1 cellular context compared by ENCODE assay signal in the genomic region with DNA sequence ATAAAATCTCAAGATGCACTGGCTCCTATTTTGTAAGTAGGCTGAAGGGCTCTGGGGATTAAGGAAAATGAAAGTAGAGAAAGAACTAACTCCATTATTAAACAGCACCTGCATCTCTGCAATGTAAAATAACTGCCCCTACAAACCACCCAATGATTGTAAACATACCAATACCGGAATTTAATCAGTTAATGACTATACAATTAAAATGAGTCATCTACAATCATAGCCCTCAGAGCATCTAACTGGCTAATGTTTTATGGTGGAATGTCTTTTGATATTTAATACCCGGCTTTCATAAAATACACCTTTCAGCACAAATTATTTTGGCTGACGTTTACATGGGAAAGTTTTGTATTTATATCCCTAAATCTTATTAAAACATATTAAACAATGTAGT.
TF ChIP-seq lines count a peak whose summit lies in the region.

No MANE protein-coding gene starts in this region.

TF ChIP-seq in SK-N-SH treated with all-trans-retinoic acid at 6 μM for 48 hours, 23 proteins besides CTCF, POLR2A, EP300 and RAD21 (continued from another document):
- TF ChIP-seq, protein P1, sequence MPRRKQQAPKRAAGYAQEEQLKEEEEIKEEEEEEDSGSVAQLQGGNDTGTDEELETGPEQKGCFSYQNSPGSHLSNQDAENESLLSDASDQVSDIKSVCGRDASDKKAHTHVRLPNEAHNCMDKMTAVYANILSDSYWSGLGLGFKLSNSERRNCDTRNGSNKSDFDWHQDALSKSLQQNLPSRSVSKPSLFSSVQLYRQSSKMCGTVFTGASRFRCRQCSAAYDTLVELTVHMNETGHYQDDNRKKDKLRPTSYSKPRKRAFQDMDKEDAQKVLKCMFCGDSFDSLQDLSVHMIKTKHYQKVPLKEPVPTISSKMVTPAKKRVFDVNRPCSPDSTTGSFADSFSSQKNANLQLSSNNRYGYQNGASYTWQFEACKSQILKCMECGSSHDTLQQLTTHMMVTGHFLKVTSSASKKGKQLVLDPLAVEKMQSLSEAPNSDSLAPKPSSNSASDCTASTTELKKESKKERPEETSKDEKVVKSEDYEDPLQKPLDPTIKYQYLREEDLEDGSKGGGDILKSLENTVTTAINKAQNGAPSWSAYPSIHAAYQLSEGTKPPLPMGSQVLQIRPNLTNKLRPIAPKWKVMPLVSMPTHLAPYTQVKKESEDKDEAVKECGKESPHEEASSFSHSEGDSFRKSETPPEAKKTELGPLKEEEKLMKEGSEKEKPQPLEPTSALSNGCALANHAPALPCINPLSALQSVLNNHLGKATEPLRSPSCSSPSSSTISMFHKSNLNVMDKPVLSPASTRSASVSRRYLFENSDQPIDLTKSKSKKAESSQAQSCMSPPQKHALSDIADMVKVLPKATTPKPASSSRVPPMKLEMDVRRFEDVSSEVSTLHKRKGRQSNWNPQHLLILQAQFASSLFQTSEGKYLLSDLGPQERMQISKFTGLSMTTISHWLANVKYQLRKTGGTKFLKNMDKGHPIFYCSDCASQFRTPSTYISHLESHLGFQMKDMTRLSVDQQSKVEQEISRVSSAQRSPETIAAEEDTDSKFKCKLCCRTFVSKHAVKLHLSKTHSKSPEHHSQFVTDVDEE (CRISPR knock-in tag; IDR thresholded peaks at IDR 0.05) = no peak
- TF ChIP-seq ZFP3 (CRISPR knock-in tag; IDR thresholded peaks at IDR 0.05) = no peak
- TF ChIP-seq TOX (CRISPR knock-in tag; IDR thresholded peaks at IDR 0.05; ENCODE audit: borderline replicate concordance) = no peak
- TF ChIP-seq, protein P2, sequence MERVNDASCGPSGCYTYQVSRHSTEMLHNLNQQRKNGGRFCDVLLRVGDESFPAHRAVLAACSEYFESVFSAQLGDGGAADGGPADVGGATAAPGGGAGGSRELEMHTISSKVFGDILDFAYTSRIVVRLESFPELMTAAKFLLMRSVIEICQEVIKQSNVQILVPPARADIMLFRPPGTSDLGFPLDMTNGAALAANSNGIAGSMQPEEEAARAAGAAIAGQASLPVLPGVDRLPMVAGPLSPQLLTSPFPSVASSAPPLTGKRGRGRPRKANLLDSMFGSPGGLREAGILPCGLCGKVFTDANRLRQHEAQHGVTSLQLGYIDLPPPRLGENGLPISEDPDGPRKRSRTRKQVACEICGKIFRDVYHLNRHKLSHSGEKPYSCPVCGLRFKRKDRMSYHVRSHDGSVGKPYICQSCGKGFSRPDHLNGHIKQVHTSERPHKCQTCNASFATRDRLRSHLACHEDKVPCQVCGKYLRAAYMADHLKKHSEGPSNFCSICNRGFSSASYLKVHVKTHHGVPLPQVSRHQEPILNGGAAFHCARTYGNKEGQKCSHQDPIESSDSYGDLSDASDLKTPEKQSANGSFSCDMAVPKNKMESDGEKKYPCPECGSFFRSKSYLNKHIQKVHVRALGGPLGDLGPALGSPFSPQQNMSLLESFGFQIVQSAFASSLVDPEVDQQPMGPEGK (CRISPR knock-in tag; IDR thresholded peaks at IDR 0.05; ENCODE audit: borderline replicate concordance) = no peak
- TF ChIP-seq ZNF70 (CRISPR knock-in tag; IDR thresholded peaks at IDR 0.05) = no peak
- TF ChIP-seq, protein P3, sequence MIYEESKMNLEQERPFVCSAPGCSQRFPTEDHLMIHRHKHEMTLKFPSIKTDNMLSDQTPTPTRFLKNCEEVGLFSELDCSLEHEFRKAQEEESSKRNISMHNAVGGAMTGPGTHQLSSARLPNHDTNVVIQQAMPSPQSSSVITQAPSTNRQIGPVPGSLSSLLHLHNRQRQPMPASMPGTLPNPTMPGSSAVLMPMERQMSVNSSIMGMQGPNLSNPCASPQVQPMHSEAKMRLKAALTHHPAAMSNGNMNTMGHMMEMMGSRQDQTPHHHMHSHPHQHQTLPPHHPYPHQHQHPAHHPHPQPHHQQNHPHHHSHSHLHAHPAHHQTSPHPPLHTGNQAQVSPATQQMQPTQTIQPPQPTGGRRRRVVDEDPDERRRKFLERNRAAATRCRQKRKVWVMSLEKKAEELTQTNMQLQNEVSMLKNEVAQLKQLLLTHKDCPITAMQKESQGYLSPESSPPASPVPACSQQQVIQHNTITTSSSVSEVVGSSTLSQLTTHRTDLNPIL (CRISPR knock-in tag; IDR thresholded peaks at IDR 0.05; ENCODE audit: low read depth) = no peak
- TF ChIP-seq OSR1 (CRISPR knock-in tag; IDR thresholded peaks at IDR 0.05) = no peak
- no peak for TF ChIP-seq TCF4 (CRISPR knock-in tag; IDR thresholded peaks at IDR 0.05; ENCODE audit: borderline replicate concordance)
